In genomic region chr6:5416250-5416649, GRCh38 we compare ENCODE assay signal across 20 cellular contexts.
"Had no signal": no experiment of that assay in that cellular context is flagged by ENCODE, and none has a peak within 500 bp of the region (broad histone marks: within the 10 kb centered on the region; RNA-seq: fewer than 3 reads in every experiment).

No MANE protein-coding gene starts in this region.

- H3K27me3 ChIP-seq: SJSA1 had no signal

- H3K9ac ChIP-seq: KMS-11 had no signal

- H3K4me2 ChIP-seq: KMS-11 had no signal

- ATAC-seq: K562 had no signal

- DNase-seq: MV-4-11, NCI-H1048, NCI-H1105, NCI-H1417, NCI-H1436 treated with DMSO at 0.1 percent for 48 hours, NCI-H1694, NCI-H1930, NCI-H2081, NCI-H2107, NCI-H2227 treated with DMSO at 0.1 percent for 48 hours, NCI-H524, NCI-H526 treated with DMSO at 0.1 percent for 48 hours, NCI-H748 treated with DMSO at 0.1 percent for 48 hours, Right ventricle myocardium superior, RPMI8226, SIG-M5 had no signal

- H3K4me3 ChIP-seq: K562, SJSA1 had no signal

- H3K9me3 ChIP-seq: SJSA1 had no signal

- H3K36me3 ChIP-seq: SJSA1 had no signal

- H3K27ac ChIP-seq: HL-60, KMS-11, SJSA1 had no signal

- H3K4me1 ChIP-seq: SJSA1 had no signal
